ENCODE assay signal across 9 cellular contexts in genomic region chr14:31024042-31024480, GRCh38. TPM values are rescaled to one million over a fixed set of nuclear protein-coding genes. Genes with fewer than 3 reads are reported as not detected.
DNase-seq lines count a peak whose midpoint lies in the region; ATAC-seq, FAIRE-seq and TF ChIP-seq lines count a peak whose summit lies in the region.
"Had no signal": no experiment of that assay in that cellular context is flagged by ENCODE, and none has a peak within 500 bp of the region (broad histone marks: within the 10 kb centered on the region; RNA-seq: fewer than 3 reads in every experiment).

No MANE protein-coding gene starts in this region.

- intact Hi-C loops in A673 (cut with micrococcal nuclease; ENCODE audit: unreplicated experiment), result no loop called here

- DNase-seq in A673 (ENCODE audit: low spot score), result no peak
- DNase-seq in bronchial epithelial cell (ENCODE audit: low read depth), result no peak
- no peak for DNase-seq in NCI-H2029 (lab: John Stamatoyannopoulos, UW)
- DNase-seq: stimulated activated CD4-positive, alpha-beta T cell treated with anti-CD3 and anti-CD28 coated beads, Interleukin-4, amount 100 ng/mL, for 4 hours had no signal

- H3K36me3 ChIP-seq in A673 (ENCODE audit: insufficient read depth, low read length, poor library complexity, severe bottlenecking) (peaks cover 11% of the 10 kb centered on the region), HUES6 (ENCODE audit: control insufficient read depth, insufficient read depth, low read length) (peaks cover 17% of the 10 kb centered on the region), bronchial epithelial cell (ENCODE audit: control insufficient read depth, insufficient read depth, low read length) (no peaks in the 10 kb centered on the region), muscle layer of colon (ENCODE audit: insufficient read depth, low read length) (no peaks in the 10 kb centered on the region)

- no peak for TF ChIP-seq CTCF in A673 (conservative IDR thresholded peaks at IDR 0.05; ENCODE audit: low read depth, low read length)
- TF ChIP-seq CTCF in bronchial epithelial cell (IDR thresholded peaks at IDR 0.05; ENCODE audit: insufficient read depth, low read length, severe bottlenecking), result no peak

- CTCF ChIA-PET in A673 (lab: Charles Lee), result no interaction called here

- H3K27ac ChIP-seq in A673 (ENCODE audit: low read depth, low read length, poor library complexity, severe bottlenecking) (no peak overlapping the region), HUES6 (ENCODE audit: low read depth, low read length) (no peak overlapping the region), muscle layer of colon (ENCODE audit: low read depth, low read length) (no peak overlapping the region)

- ATAC-seq in GM18867 (IDR thresholded peaks at IDR 0.05; ENCODE audit: unreplicated experiment) (no peak), HG03139 (IDR thresholded peaks at IDR 0.05; ENCODE audit: unreplicated experiment) (no peak), HG02571 (IDR thresholded peaks at IDR 0.05; ENCODE audit: unreplicated experiment) (no peak)

- no peaks in the 10 kb centered on the region for H3K27me3 ChIP-seq in A673 (replicated peaks; ENCODE audit: insufficient read depth, low read depth, low read length, poor library complexity)
- H3K27me3 ChIP-seq in HUES6 (ENCODE audit: control insufficient read depth, insufficient read depth, low read length), result no peaks in the 10 kb centered on the region
- no peaks in the 10 kb centered on the region for H3K27me3 ChIP-seq in bronchial epithelial cell (ENCODE audit: control insufficient read depth, insufficient read depth, low read length)
- no peaks in the 10 kb centered on the region for H3K27me3 ChIP-seq in muscle layer of colon (ENCODE audit: control insufficient read depth in 1 of 2, insufficient read depth in 2 of 2, low read length in 2 of 2)

- no peak for FAIRE-seq in bronchial epithelial cell (lab: Jason Lieb, UNC)

- no TSS peak for BruUV-seq in A673 (replicated peaks; lab: Mats Ljungman, UMichigan)

- H3K9me3 ChIP-seq in A673 (ENCODE audit: low read depth, low read length, poor library complexity, severe bottlenecking) (no peaks in the 10 kb centered on the region), HUES6 (ENCODE audit: control insufficient read depth, insufficient read depth, low read depth, low read length) (no peaks in the 10 kb centered on the region), muscle layer of colon (ENCODE audit: low read length) (no peaks in the 10 kb centered on the region)

- H3K9ac ChIP-seq in HUES6 (ENCODE audit: low read length), result no peak overlapping the region
- peak overlapping the region; percentile 87 for H3K9ac ChIP-seq in muscle layer of colon (ENCODE audit: low read length)

- H3K4me1 ChIP-seq in A673 (ENCODE audit: insufficient read depth, low read length, poor library complexity, severe bottlenecking) (peaks cover 17% of the 10 kb centered on the region), HUES6 (ENCODE audit: control insufficient read depth, insufficient read depth, low read length) (no peaks in the 10 kb centered on the region; the same call in 1 of the 2 replicates), muscle layer of colon (ENCODE audit: insufficient read depth, low read length) (peaks cover 18% of the 10 kb centered on the region)

- peak overlapping the region; percentile 99 for H3K4me3 ChIP-seq in A673 (ENCODE audit: low read depth, low read length, poor library complexity, severe bottlenecking)
- peak overlapping the region; percentile 86 for H3K4me3 ChIP-seq in HUES6 (ENCODE audit: low read depth, low read length)
- peak overlapping the region; percentile 97 for H3K4me3 ChIP-seq in bronchial epithelial cell (ENCODE audit: low read depth, low read length)
- peak overlapping the region in 1 of 2 donors; percentile 89 for H3K4me3 ChIP-seq in muscle layer of colon (ENCODE audit: low read depth in 1 of 2, low read length in 2 of 2)

- POLR2A ChIA-PET in A673 (lab: Charles Lee; ENCODE audit: low non-redundant PET), result no interaction called here

RNA-seq across cellular contexts. Expression of gene AP4S1, which starts 1.4 kb away (rescaled TPM):
- 8.3 and 8.6 TPM in 2 replicates for total RNA-seq in A673 (2021)
- 1.8 and 2.8 TPM in 2 replicates for total RNA-seq in bronchial epithelial cell

RNA-seq across cellular contexts. Expression of gene STRN3, which starts 2.1 kb away (rescaled TPM):
- total RNA-seq in A673 (2021) (40.2 and 44.2 TPM in 2 replicates), bronchial epithelial cell (76.9 and 95.5 TPM in 2 replicates)
